In genomic region chr9:75941066-75941465, GRCh38 we compare ENCODE assay signal across 18 cellular contexts. TPM values are rescaled to one million over a fixed set of nuclear protein-coding genes. Genes with fewer than 3 reads are reported as not detected.
DNase-seq lines count a peak whose midpoint lies in the region; TF ChIP-seq lines count a peak whose summit lies in the region.
"Had no signal": no experiment of that assay in that cellular context is flagged by ENCODE, and none has a peak within 500 bp of the region (broad histone marks: within the 10 kb centered on the region; RNA-seq: fewer than 3 reads in every experiment).

No MANE protein-coding gene starts in this region.

- no peak for TF ChIP-seq POLR2A in transverse colon (IDR thresholded peaks at IDR 0.05)

- peaks cover 13% of the 10 kb centered on the region for H3K4me1 ChIP-seq in SJSA1 (replicated peaks)
- H3K4me1 ChIP-seq in transverse colon: peaks cover 0 to 24% (median 12%) of the 10 kb centered on the region in 4 donors

- H3K27ac ChIP-seq in SJSA1: no peak overlapping the region
- H3K27ac ChIP-seq in transverse colon: peak overlapping the region; percentile 64 to 74 (median 72)
- H3K27ac ChIP-seq: 22Rv1, PC-9, SK-N-MC had no signal

- no peak for TF ChIP-seq EP300 in transverse colon (IDR thresholded peaks at IDR 0.05; ENCODE audit: low read depth)

- 33 to 47% methylated on average over 3 to 7 of the region's 7 CpGs for WGBS in transverse colon (ENCODE audit: low coverage in 1 of 2), 2 donors

- no peaks in the 10 kb centered on the region for H3K27me3 ChIP-seq in SJSA1 (replicated peaks)
- H3K27me3 ChIP-seq in transverse colon: no peaks in the 10 kb centered on the region

- in situ Hi-C loops in transverse colon (cut with MboI; ENCODE audit: low pct_ligation_motif_present in 1 of 4, low pct_unique_long_range_greater_than_20kb in 1 of 4, low sequenced_read_pairs in 3 of 4): no loop called here

- TF ChIP-seq CTCF in fibroblast of the aortic adventitia (IDR thresholded peaks at IDR 0.05; ENCODE audit: insufficient read depth, low read length) (no peak), transverse colon (IDR thresholded peaks at IDR 0.05) (no peak)

- H3K4me3 ChIP-seq in SJSA1 (no peak overlapping the region), fibroblast of the aortic adventitia (ENCODE audit: low read depth, low read length) (no peak overlapping the region), transverse colon (no peak overlapping the region)
- H3K4me3 ChIP-seq: PC-9, SK-N-MC had no signal

- intact Hi-C loops in transverse colon (cut with DNase I; ENCODE audit: low total_unique reads): no loop called here

- peak; percentile 47 for DNase-seq in NCI-H1092 treated with DMSO at 0.1 percent for 48 hours (lab: John Stamatoyannopoulos, UW)
- DNase-seq in NCI-H1092 (lab: John Stamatoyannopoulos, UW): no peak
- peak; percentile 51 to 69 for DNase-seq in SJSA1 (ENCODE audit: low read depth in 1 of 2, low spot score in 2 of 2)
- DNase-seq in fibroblast of the aortic adventitia (ENCODE audit: low read depth): peak; percentile 24
- DNase-seq in transverse colon: peak; percentile 71
- no peak for DNase-seq in hippocampal formation (lab: John Stamatoyannopoulos, UW)
- no peak for DNase-seq in activated CD4-positive, alpha-beta T cell treated with anti-CD3 and anti-CD28 coated beads for 48 hours
- no peak for DNase-seq in NCI-H1105 treated with DMSO at 0.1 percent for 48 hours (lab: John Stamatoyannopoulos, UW)
- DNase-seq: CD8-positive, alpha-beta T cell; DND-41; KBM-7; NCI-H1048; NCI-H1694 treated with DMSO at 0.1 percent for 48 hours; NCI-H226; NCI-H526; PC-9 had no signal

- H3K36me3 ChIP-seq in SJSA1 (no peaks in the 10 kb centered on the region), transverse colon (no peaks in the 10 kb centered on the region)

- H3K9me3 ChIP-seq in SJSA1 (replicated peaks) (no peaks in the 10 kb centered on the region), transverse colon (no peaks in the 10 kb centered on the region)

RNA-seq across cellular contexts. Expression of gene PCSK5, which starts 50.6 kb away (rescaled TPM):
- total RNA-seq in SJSA1 (2014; rRNA removed; shearing (Covaris generic)): 19.0 and 20.8 TPM in 2 replicates
- total RNA-seq in fibroblast of the aortic adventitia (ENCODE audit: low replicate concordance): 2.2 and 3.6 TPM in 2 replicates
- 100 to 1,000 TPM; 110 to 248 (median 127) TPM for total RNA-seq in transverse colon

Comparison
In these comparisons a context has a peak if more than half of its experiments do, and no peak if none do; other contexts are left out.
1. DNase-seq: peak in NCI-H1092 treated with DMSO at 0.1 percent for 48 hours (single experiment), SJSA1 (2 of 2), fibroblast of the aortic adventitia (single experiment) and transverse colon (single experiment); none in NCI-H1092 (single experiment), hippocampal formation (0 of 2), activated CD4-positive, alpha-beta T cell treated with anti-CD3 and anti-CD28 coated beads for 48 hours (single experiment) and NCI-H1105 treated with DMSO at 0.1 percent for 48 hours (single experiment).